12 cellular contexts compared by ENCODE assay signal in genomic region chr2:233081232-233081730, GRCh38. TPM values are rescaled to one million over a fixed set of nuclear protein-coding genes. Genes with fewer than 3 reads are reported as not detected.
DNase-seq lines count a peak whose midpoint lies in the region; ATAC-seq and TF ChIP-seq lines count a peak whose summit lies in the region.
"Had no signal": no experiment of that assay in that cellular context is flagged by ENCODE, and none has a peak within 500 bp of the region (broad histone marks: within the 10 kb centered on the region; RNA-seq: fewer than 3 reads in every experiment).

No MANE protein-coding gene starts in this region.

- H3K4me1 ChIP-seq in skeletal muscle tissue (ENCODE audit: control insufficient read depth in 3 of 3, insufficient read depth in 3 of 3, low read length in 3 of 3), result peaks cover 12 to 19% (median 19%) of the 10 kb centered on the region in 3 donors
- no peaks in the 10 kb centered on the region for H3K4me1 ChIP-seq in HAP-1
- H3K4me1 ChIP-seq in hepatocyte (ENCODE audit: insufficient read depth), result no peaks in the 10 kb centered on the region

- WGBS in hepatocyte (ENCODE audit: low lambda C conversion rate, missing lambda C conversion rate), result 91% methylated on average over 9 of the region's 9 CpGs

- no peaks in the 10 kb centered on the region for H3K27me3 ChIP-seq in skeletal muscle tissue (ENCODE audit: control insufficient read depth in 3 of 3, insufficient read depth in 3 of 3, low read length in 3 of 3)
- no peaks in the 10 kb centered on the region for H3K27me3 ChIP-seq in HAP-1 (ENCODE audit: low read depth)
- peaks cover 5% of the 10 kb centered on the region for H3K27me3 ChIP-seq in hepatocyte

- no peaks in the 10 kb centered on the region for H3K9me2 ChIP-seq in hepatocyte (replicated peaks; ENCODE audit: insufficient read depth)

- peak; percentile 13 for ATAC-seq in GM18498 (IDR thresholded peaks at IDR 0.05; ENCODE audit: unreplicated experiment)

- no peak overlapping the region for H3K9ac ChIP-seq in skeletal muscle tissue (ENCODE audit: low read depth in 1 of 3, low read length in 3 of 3)

- TF ChIP-seq CTCF in hepatocyte (IDR thresholded peaks at IDR 0.05; ENCODE audit: poor library complexity), result no peak

- no peak overlapping the region for H3K4me3 ChIP-seq in skeletal muscle tissue (ENCODE audit: low read length in 3 of 3)
- H3K4me3 ChIP-seq in HAP-1, result no peak overlapping the region
- H3K4me3 ChIP-seq in hepatocyte, result no peak overlapping the region

- in situ Hi-C loops in KBM-7 (cut with MboI; ENCODE audit: low pct_unique_long_range_greater_than_20kb, low sequenced_read_pairs), result no loop called here
- in situ Hi-C loops in HAP-1 (cut with MboI; ENCODE audit: low sequenced_read_pairs), result no loop called here

- no peaks in the 10 kb centered on the region for H4K20me1 ChIP-seq in hepatocyte (ENCODE audit: insufficient read depth, poor library complexity, severe bottlenecking)

- H3K27ac ChIP-seq in skeletal muscle tissue (ENCODE audit: low read depth, low read length) (peak overlapping the region; percentile 44), hepatocyte (no peak overlapping the region)

- DNase-seq in NOMO-1 (lab: John Stamatoyannopoulos, UW; ENCODE audit: unreplicated experiment in 2 of 2) (peak; percentile 74 to 78), KBM-7 (no peak), HAP-1 (ENCODE audit: low spot score in 2 of 2) (no peak), SKM-1 (lab: John Stamatoyannopoulos, UW; ENCODE audit: unreplicated experiment) (no peak), hepatocyte (ENCODE audit: low spot score) (no peak)
- peak; percentile 66 for DNase-seq in activated naive CD4-positive, alpha-beta T cell treated with anti-CD3 and anti-CD28 coated beads, Interleukin-2, amount 50 U/mL, for 16 hours
- DNase-seq: foreskin fibroblast, NCI-H82 had no signal

- H3K79me2 ChIP-seq in hepatocyte, result no peaks in the 10 kb centered on the region

- H3K36me3 ChIP-seq in skeletal muscle tissue (ENCODE audit: control insufficient read depth in 3 of 3, insufficient read depth in 3 of 3, low read length in 3 of 3) (no peaks in the 10 kb centered on the region), HAP-1 (replicated peaks) (no peaks in the 10 kb centered on the region), hepatocyte (replicated peaks; ENCODE audit: insufficient read depth, low read depth) (no peaks in the 10 kb centered on the region)

- no peak overlapping the region for H3K4me2 ChIP-seq in hepatocyte

- H2AFZ ChIP-seq in hepatocyte, result no peak overlapping the region

- H3K9me3 ChIP-seq in skeletal muscle tissue (ENCODE audit: control insufficient read depth in 3 of 3, low read length in 3 of 3), result no peaks in the 10 kb centered on the region
- H3K9me3 ChIP-seq in HAP-1, result no peaks in the 10 kb centered on the region
- H3K9me3 ChIP-seq in hepatocyte (ENCODE audit: low read depth), result no peaks in the 10 kb centered on the region

RNA-seq across cellular contexts. Expression of gene INPP5D, which starts 21.1 kb away (rescaled TPM):
- total RNA-seq in skeletal muscle tissue (8.4 TPM), hepatocyte (2.9 and 5.2 TPM in 2 replicates)
- 3.3 and 4.9 TPM in 2 replicates for polyA plus RNA-seq in hepatocyte

RNA-seq across cellular contexts. Expression of gene NEU2, which starts 48.8 kb away (rescaled TPM):
- total RNA-seq in skeletal muscle tissue (not detected), hepatocyte (not detected in 2 replicates)
- polyA plus RNA-seq in hepatocyte, result not detected in 2 replicates
- total RNA-seq: temporal lobe had no signal
- polyA plus RNA-seq: adipose tissue had no signal

Comparison
In these comparisons a context has a peak if more than half of its experiments do, and no peak if none do; other contexts are left out.
1. DNase-seq: peak in NOMO-1 (2 of 2) and activated naive CD4-positive, alpha-beta T cell treated with anti-CD3 and anti-CD28 coated beads, Interleukin-2, amount 50 U/mL, for 16 hours (single experiment); none in KBM-7 (single experiment), HAP-1 (0 of 2), SKM-1 (single experiment) and hepatocyte (single experiment).